In the genomic region with DNA sequence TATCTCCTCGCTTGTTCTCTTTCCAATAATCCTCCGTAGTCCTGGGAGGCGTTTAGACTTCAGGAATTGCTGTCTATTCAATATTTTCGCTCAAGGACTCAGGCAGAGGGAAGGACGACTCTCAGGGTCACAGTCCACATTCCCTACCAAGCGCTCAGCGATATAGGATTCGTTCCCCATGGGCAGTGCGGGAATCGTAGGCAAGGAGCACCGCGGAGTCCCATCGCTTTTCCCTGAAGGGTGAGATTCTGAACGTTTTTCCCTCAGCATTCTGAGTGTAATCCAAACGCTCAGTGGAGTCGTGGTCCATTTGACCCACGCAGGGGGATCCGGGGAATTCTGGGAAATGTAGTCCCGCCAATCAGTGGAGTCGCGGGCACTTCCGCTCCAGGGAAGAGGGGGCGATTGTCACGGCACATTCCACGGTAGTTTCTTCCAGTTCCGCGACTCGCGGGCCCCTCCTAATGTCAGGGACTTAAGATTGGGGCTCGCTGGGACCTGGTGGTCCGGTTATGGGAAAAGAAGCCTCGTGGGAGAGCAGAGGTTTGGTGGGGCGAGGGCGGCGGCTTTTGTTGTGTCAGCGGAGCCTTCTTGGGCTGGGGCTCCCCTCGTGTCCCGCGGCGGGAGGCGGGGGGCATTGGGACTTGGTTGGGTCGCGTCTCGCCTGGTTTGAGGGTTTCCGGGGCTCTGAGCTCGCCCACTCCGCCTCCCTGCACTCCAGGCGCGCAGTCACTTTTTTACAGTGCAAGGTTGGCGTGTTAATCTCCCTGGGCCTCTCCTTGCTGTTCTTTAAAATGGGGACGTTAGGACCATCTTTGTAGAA, we compare ENCODE assay signal across 8 cellular contexts. TPM values are rescaled to one million over a fixed set of nuclear protein-coding genes. Genes with fewer than 3 reads are reported as not detected.
DNase-seq lines count a peak whose midpoint lies in the region; ATAC-seq, FAIRE-seq and TF ChIP-seq lines count a peak whose summit lies in the region.

A gene (plus strand): TSS at position 364 of the 823 bp plus-strand sequence. CDS start 3,079 bp downstream, outside the sequence.

- CTCF ChIA-PET in WTC11 (lab: Charles Lee), result interaction anchor here (1.3 kb wide), 1 partner anchor 23 kb away, joined by 4 read pairs; no protein-coding TSS in a partner anchor

- H3K4me3 Mint-ChIP-seq in HFFc6, result peak within 1 kb of the TSS; percentile 91
- H3K4me3 Mint-ChIP-seq in WTC11, result peak within 1 kb of the TSS; percentile 89

- no peaks in the 10 kb centered on the region for H3K27me3 ChIP-seq in bronchial epithelial cell (ENCODE audit: control insufficient read depth, insufficient read depth, low read length)

- H3K36me3 ChIP-seq in bronchial epithelial cell (ENCODE audit: control insufficient read depth, insufficient read depth, low read length), result peaks cover 3% of the 10 kb centered on the region

- peaks cover 21% of the 10 kb centered on the region for H3K4me1 Mint-ChIP-seq in HFFc6 (ENCODE audit: low read depth)
- peaks cover 14% of the 10 kb centered on the region for H3K4me1 Mint-ChIP-seq in WTC11

- H3K27me3 Mint-ChIP-seq in HFFc6 (ENCODE audit: insufficient read depth) (no peaks in the 10 kb centered on the region; the same call in 1 of the 2 replicates), WTC11 (ENCODE audit: low read depth) (no peaks in the 10 kb centered on the region; the same call in 1 of the 2 replicates)

- no peaks in the 10 kb centered on the region for H3K9me3 Mint-ChIP-seq in HFFc6
- no peaks in the 10 kb centered on the region for H3K9me3 Mint-ChIP-seq in WTC11

- H3K27ac Mint-ChIP-seq in HFFc6 (peak within 1 kb of the TSS; percentile 77), WTC11 (peak within 1 kb of the TSS; percentile 40)

- TF ChIP-seq CTCF in HFFc6 (IDR thresholded peaks at IDR 0.05) (no peak; the same call in 1 of the 2 replicates), WTC11 (IDR thresholded peaks at IDR 0.05) (no peak), bronchial epithelial cell (IDR thresholded peaks at IDR 0.05; ENCODE audit: insufficient read depth, low read length, severe bottlenecking) (no peak)

- POLR2A ChIA-PET in WTC11 (lab: Charles Lee), result no interaction called here

- peak within 1 kb of the TSS in 20 of 21 experiments; percentile 59 to 94 (median 86) for H3K27ac ChIP-seq in skin epidermis

- H3K36me3 Mint-ChIP-seq in HFFc6 (ENCODE audit: low read depth), result peaks cover 28% of the 10 kb centered on the region
- H3K36me3 Mint-ChIP-seq in WTC11, result peaks cover 2% of the 10 kb centered on the region; the same call in 1 of the 2 replicates

- DNase-seq in ELF-1 (ENCODE audit: low read depth, low spot score) (peak; percentile 73), HFFc6 (peak; percentile 82), NCI-H2107 treated with DMSO at 0.1 percent for 48 hours (lab: John Stamatoyannopoulos, UW; ENCODE audit: unreplicated experiment) (peak; percentile 11), WTC11 (ENCODE audit: low spot score) (peak; percentile 68), bronchial epithelial cell (ENCODE audit: low read depth) (peak; percentile 56), iPS-NIHi7 (ENCODE audit: extremely low spot score) (peak; percentile 76)

- ATAC-seq in WTC11 (peak; percentile 77), HG03457 (IDR thresholded peaks at IDR 0.05; ENCODE audit: unreplicated experiment) (no peak)

- H3K4me3 ChIP-seq in bronchial epithelial cell (ENCODE audit: low read depth, low read length), result peak within 1 kb of the TSS; percentile 86
- peak within 1 kb of the TSS; percentile 69 to 92 (median 87) for H3K4me3 ChIP-seq in skin epidermis

- FAIRE-seq in bronchial epithelial cell (lab: Jason Lieb, UNC), result no peak

TF ChIP-seq in WTC11, 78 proteins besides CTCF, POLR2A, EP300 and RAD21 (continues in another document):
- TF ChIP-seq, protein P1, sequence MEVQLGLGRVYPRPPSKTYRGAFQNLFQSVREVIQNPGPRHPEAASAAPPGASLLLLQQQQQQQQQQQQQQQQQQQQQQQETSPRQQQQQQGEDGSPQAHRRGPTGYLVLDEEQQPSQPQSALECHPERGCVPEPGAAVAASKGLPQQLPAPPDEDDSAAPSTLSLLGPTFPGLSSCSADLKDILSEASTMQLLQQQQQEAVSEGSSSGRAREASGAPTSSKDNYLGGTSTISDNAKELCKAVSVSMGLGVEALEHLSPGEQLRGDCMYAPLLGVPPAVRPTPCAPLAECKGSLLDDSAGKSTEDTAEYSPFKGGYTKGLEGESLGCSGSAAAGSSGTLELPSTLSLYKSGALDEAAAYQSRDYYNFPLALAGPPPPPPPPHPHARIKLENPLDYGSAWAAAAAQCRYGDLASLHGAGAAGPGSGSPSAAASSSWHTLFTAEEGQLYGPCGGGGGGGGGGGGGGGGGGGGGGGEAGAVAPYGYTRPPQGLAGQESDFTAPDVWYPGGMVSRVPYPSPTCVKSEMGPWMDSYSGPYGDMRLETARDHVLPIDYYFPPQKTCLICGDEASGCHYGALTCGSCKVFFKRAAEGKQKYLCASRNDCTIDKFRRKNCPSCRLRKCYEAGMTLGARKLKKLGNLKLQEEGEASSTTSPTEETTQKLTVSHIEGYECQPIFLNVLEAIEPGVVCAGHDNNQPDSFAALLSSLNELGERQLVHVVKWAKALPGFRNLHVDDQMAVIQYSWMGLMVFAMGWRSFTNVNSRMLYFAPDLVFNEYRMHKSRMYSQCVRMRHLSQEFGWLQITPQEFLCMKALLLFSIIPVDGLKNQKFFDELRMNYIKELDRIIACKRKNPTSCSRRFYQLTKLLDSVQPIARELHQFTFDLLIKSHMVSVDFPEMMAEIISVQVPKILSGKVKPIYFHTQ (CRISPR knock-in tag; IDR thresholded peaks at IDR 0.05), result no peak
- TF ChIP-seq, protein P2, sequence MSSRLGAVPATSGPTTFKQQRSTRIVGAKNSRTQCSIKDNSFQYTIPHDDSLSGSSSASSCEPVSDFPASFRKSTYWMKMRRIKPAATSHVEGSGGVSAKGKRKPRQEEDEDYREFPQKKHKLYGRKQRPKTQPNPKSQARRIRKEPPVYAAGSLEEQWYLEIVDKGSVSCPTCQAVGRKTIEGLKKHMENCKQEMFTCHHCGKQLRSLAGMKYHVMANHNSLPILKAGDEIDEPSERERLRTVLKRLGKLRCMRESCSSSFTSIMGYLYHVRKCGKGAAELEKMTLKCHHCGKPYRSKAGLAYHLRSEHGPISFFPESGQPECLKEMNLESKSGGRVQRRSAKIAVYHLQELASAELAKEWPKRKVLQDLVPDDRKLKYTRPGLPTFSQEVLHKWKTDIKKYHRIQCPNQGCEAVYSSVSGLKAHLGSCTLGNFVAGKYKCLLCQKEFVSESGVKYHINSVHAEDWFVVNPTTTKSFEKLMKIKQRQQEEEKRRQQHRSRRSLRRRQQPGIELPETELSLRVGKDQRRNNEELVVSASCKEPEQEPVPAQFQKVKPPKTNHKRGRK (CRISPR knock-in tag; IDR thresholded peaks at IDR 0.05; ENCODE audit: borderline replicate concordance), result no peak
- TF ChIP-seq, protein P3, sequence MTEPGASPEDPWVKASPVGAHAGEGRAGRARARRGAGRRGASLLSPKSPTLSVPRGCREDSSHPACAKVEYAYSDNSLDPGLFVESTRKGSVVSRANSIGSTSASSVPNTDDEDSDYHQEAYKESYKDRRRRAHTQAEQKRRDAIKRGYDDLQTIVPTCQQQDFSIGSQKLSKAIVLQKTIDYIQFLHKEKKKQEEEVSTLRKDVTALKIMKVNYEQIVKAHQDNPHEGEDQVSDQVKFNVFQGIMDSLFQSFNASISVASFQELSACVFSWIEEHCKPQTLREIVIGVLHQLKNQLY (CRISPR knock-in tag; IDR thresholded peaks at IDR 0.05), result no peak
- TF ChIP-seq, protein P4, sequence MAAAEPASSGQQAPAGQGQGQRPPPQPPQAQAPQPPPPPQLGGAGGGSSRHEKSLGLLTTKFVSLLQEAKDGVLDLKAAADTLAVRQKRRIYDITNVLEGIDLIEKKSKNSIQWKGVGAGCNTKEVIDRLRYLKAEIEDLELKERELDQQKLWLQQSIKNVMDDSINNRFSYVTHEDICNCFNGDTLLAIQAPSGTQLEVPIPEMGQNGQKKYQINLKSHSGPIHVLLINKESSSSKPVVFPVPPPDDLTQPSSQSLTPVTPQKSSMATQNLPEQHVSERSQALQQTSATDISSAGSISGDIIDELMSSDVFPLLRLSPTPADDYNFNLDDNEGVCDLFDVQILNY (CRISPR knock-in tag; IDR thresholded peaks at IDR 0.05), result no peak
- TF ChIP-seq ZNF219 (CRISPR knock-in tag; IDR thresholded peaks at IDR 0.05; ENCODE audit: borderline replicate concordance) (no peak), GABPB1 (CRISPR knock-in tag; IDR thresholded peaks at IDR 0.05) (peak; percentile 31; the same call in 1 of the 2 replicates), CREM (CRISPR knock-in tag; IDR thresholded peaks at IDR 0.05) (no peak), ZNF396 (CRISPR knock-in tag; IDR thresholded peaks at IDR 0.05; ENCODE audit: borderline replicate concordance) (no peak), GTF2I (CRISPR knock-in tag; conservative IDR thresholded peaks at IDR 0.05) (peak; percentile 85), ATF1 (CRISPR knock-in tag; IDR thresholded peaks at IDR 0.05) (no peak)
- TF ChIP-seq, protein P5, sequence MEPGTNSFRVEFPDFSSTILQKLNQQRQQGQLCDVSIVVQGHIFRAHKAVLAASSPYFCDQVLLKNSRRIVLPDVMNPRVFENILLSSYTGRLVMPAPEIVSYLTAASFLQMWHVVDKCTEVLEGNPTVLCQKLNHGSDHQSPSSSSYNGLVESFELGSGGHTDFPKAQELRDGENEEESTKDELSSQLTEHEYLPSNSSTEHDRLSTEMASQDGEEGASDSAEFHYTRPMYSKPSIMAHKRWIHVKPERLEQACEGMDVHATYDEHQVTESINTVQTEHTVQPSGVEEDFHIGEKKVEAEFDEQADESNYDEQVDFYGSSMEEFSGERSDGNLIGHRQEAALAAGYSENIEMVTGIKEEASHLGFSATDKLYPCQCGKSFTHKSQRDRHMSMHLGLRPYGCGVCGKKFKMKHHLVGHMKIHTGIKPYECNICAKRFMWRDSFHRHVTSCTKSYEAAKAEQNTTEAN (CRISPR knock-in tag; IDR thresholded peaks at IDR 0.05), result no peak
- TF ChIP-seq, protein P6, sequence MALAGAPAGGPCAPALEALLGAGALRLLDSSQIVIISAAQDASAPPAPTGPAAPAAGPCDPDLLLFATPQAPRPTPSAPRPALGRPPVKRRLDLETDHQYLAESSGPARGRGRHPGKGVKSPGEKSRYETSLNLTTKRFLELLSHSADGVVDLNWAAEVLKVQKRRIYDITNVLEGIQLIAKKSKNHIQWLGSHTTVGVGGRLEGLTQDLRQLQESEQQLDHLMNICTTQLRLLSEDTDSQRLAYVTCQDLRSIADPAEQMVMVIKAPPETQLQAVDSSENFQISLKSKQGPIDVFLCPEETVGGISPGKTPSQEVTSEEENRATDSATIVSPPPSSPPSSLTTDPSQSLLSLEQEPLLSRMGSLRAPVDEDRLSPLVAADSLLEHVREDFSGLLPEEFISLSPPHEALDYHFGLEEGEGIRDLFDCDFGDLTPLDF (CRISPR knock-in tag; IDR thresholded peaks at IDR 0.05), result no peak

RNA-seq across cellular contexts. Expression of the gene that starts here (rescaled TPM):
- total RNA-seq in HFFc6 (2021; fragmentation: NEBNext Ultra II Directional; extraction: Animal tissue kit (Norgen Biotek cat#: 25700)), result 1 to 10 TPM; 4.8 to 7.2 (median 6.8) TPM
- total RNA-seq in WTC11 (2021), result 7.0 to 7.5 TPM (median 7.5 TPM) in 3 replicates
- 6.9 and 9.0 TPM in 2 replicates for total RNA-seq in bronchial epithelial cell

Comparison
In these comparisons a context has a peak if more than half of its experiments do, and no peak if none do; other contexts are left out.
1. DNase-seq: peak in every context shown above with its lines; median percentile 82 in HFFc6; 76 in iPS-NIHi7; 73 in ELF-1; 68 in WTC11; 56 in bronchial epithelial cell; 11 in NCI-H2107 treated with DMSO at 0.1 percent for 48 hours.